In the genomic region with DNA sequence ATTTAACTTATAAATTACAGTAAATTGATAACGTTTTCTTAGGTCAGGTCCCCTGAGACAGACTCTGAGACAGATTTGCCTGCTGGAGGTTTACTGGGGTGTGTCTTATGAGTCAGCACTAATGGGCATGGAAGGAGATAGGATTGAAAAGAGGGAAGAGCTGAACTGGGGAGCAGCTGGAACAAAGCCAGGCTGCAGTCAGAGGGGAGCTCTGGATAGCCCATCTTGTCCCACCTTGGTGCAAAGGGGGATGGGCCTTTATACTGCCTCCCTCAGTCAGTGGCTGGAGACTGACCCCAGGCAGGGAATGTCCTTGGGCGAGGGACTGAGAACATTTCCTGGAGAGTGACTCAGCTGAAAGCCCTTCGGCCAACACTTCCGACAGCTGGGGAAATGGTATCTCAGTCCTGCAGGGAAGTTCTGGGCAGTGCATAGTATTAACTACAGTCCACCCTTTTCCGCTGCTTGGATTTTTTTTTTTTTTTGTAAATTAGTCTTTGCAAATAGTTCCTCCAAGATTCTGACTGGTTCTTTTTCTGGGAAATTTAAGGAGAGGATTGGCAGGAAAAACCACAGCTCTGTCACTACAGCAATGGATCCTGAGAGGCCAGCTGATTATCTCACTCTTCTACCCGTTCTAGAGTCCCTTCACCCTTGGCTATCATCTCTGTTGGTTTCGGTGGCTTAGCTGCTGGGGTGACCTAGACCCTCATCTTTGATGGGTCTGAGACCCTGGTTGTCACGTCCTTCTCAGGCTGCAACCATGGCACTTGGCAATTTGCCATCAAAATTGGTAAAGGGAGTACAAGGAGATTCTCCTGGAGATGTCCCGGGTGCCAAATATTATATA, we compare ENCODE assay signal across 8 cellular contexts.
DNase-seq lines count a peak whose midpoint lies in the region; ATAC-seq and TF ChIP-seq lines count a peak whose summit lies in the region.

No MANE protein-coding gene starts in this region.

- H3K27ac ChIP-seq in iPS-20b (ENCODE audit: low read length), result peak overlapping the region; percentile 9
- peak overlapping the region; percentile 83 for H3K27ac ChIP-seq in subcutaneous abdominal adipose tissue (ENCODE audit: low read depth, low read length)

- H3K4me1 ChIP-seq in iPS-20b (ENCODE audit: insufficient read depth, low read length), result peaks cover 23% of the 10 kb centered on the region
- peaks cover 0 to 24% (median 21%) of the 10 kb centered on the region in 5 donors for H3K4me1 ChIP-seq in subcutaneous abdominal adipose tissue (ENCODE audit: control insufficient read depth in 5 of 5, insufficient read depth in 5 of 5, low read length in 5 of 5)

- no peak for ATAC-seq in GM18907 (IDR thresholded peaks at IDR 0.05; ENCODE audit: unreplicated experiment)
- no peak for ATAC-seq in activated CD4-positive, CD25-positive, alpha-beta regulatory T cell treated with anti-CD3 and anti-CD28 coated beads, Interleukin-2, amount 50 U/mL, for 24 hours

- H3K4me3 ChIP-seq in astrocyte of the spinal cord (ENCODE audit: low read depth, low read length), result no peak overlapping the region
- no peak overlapping the region for H3K4me3 ChIP-seq in iPS-20b (ENCODE audit: low read length)
- peak overlapping the region in 1 of 5 donors; percentile 44 for H3K4me3 ChIP-seq in subcutaneous abdominal adipose tissue (ENCODE audit: low read depth in 1 of 5, low read length in 5 of 5)

- in situ Hi-C loops in astrocyte of the spinal cord (cut with HindIII; ENCODE audit: low sequenced_read_pairs), result no loop called here

- H3K9me3 ChIP-seq in iPS-20b (ENCODE audit: insufficient read depth, low read depth, low read length) (no peaks in the 10 kb centered on the region), subcutaneous abdominal adipose tissue (ENCODE audit: control insufficient read depth in 5 of 5, low read length in 5 of 5) (no peaks in the 10 kb centered on the region)

- DNase-seq in HK-2 (ENCODE audit: unreplicated experiment) (peak; percentile 79), astrocyte of the spinal cord (ENCODE audit: low read depth, low spot score) (peak; percentile 84), NCI-H1092 treated with DMSO at 0.1 percent for 48 hours (lab: John Stamatoyannopoulos, UW) (no peak), GM10266 (ENCODE audit: extremely low spot score) (no peak)

- H3K27me3 ChIP-seq in iPS-20b (ENCODE audit: insufficient read depth, low read length) (no peaks in the 10 kb centered on the region), subcutaneous abdominal adipose tissue (ENCODE audit: control insufficient read depth in 5 of 5, insufficient read depth in 4 of 5, low read length in 5 of 5) (no peaks in the 10 kb centered on the region)

- H3K36me3 ChIP-seq in iPS-20b (ENCODE audit: insufficient read depth, low read depth, low read length) (no peaks in the 10 kb centered on the region), subcutaneous abdominal adipose tissue (ENCODE audit: control insufficient read depth in 5 of 5, insufficient read depth in 5 of 5, low read length in 5 of 5) (no peaks in the 10 kb centered on the region)

- H3K9ac ChIP-seq in iPS-20b (ENCODE audit: low read depth, low read length) (peak overlapping the region; percentile 33; the same call in 1 of the 2 replicates), subcutaneous abdominal adipose tissue (ENCODE audit: low read length in 5 of 5) (no peak overlapping the region)

- peak; percentile 1 for TF ChIP-seq CTCF in astrocyte of the spinal cord (IDR thresholded peaks at IDR 0.05; ENCODE audit: low read depth, low read length)
- TF ChIP-seq CTCF in GM10266 (IDR thresholded peaks at IDR 0.05; ENCODE audit: control insufficient read depth, insufficient read depth, low read depth, missing control alignments), result no peak

Comparison
In these comparisons a context has a peak if more than half of its experiments do, and no peak if none do; other contexts are left out.
1. DNase-seq: peak in HK-2 (single experiment) and astrocyte of the spinal cord (single experiment); none in NCI-H1092 treated with DMSO at 0.1 percent for 48 hours (single experiment) and GM10266 (single experiment).